8 cellular contexts compared by ENCODE assay signal in the genomic region with DNA sequence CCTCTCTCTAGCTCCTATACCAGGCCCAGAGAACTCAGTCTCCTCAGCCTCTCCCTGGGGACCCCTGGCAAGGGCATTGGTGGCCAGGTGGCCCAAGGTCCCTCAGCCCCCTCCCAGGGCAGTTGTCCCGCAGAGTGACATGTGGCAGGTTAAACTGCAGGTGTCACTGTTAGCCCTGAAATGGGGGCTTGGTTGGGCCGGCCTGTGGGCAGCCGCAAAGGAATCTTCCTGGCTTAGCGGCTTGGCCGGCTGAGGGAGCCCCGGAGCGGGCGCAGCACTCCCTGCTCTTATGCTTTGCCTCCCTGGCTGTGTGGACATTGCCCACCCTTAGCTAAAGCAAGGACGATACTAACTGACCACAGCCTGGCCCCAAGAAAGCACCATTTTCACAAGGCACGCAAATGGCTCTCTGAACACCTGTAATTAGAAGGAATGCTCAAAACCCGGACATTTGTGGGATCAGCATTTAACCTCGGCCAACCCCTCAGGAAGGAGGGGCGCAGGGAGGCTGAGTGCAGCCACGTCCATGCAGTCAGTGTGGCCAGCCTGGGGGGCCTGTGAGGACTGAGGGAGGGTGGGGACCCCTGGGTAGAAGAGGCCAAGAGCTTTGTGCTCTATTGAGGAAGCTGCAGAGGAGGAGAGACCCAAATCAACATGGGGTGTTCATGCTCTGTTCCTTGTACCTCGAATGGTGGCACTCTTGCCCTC.
DNase-seq lines count a peak whose midpoint lies in the region; ATAC-seq and TF ChIP-seq lines count a peak whose summit lies in the region.

No MANE protein-coding gene starts in this region.

- TF ChIP-seq CTCF in 22Rv1 (IDR thresholded peaks at IDR 0.05) (peak; percentile 74), GM10266 (IDR thresholded peaks at IDR 0.05; ENCODE audit: control insufficient read depth, insufficient read depth, low read depth, missing control alignments) (peak; percentile 68)

- ATAC-seq in HG02798 (IDR thresholded peaks at IDR 0.05; ENCODE audit: poor library complexity, unreplicated experiment): peak; percentile 69
- peak; percentile 53 for ATAC-seq in activated T-helper 17 cell treated with anti-CD3 and anti-CD28 coated beads, Interleukin-2, amount 50 U/mL, for 72 hours (replicated peaks)
- peak; percentile 84 for ATAC-seq in stimulated activated naive CD8-positive, alpha-beta T cell treated with anti-CD3 and anti-CD28 coated beads, Interleukin-15, amount 100 ng/mL, for 72 hours

- H3K27ac ChIP-seq in 22Rv1: no peak overlapping the region

- DNase-seq in GM10266 (ENCODE audit: extremely low spot score) (peak; percentile 68), NCI-H510A (lab: John Stamatoyannopoulos, UW) (peak; percentile 47), iPS-NIHi11 (ENCODE audit: low spot score) (peak; percentile 85), NCI-H2029 (lab: John Stamatoyannopoulos, UW) (no peak)
- peak; percentile 26 to 52 for DNase-seq in stimulated activated naive CD8-positive, alpha-beta T cell treated with anti-CD3 and anti-CD28 coated beads, Interleukin-15, amount 100 ng/mL, for 72 hours

- H3K4me3 Mint-ChIP-seq in activated T-helper 17 cell treated with anti-CD3 and anti-CD28 coated beads, Interleukin-2, amount 50 U/mL, for 72 hours: no peak overlapping the region
- no peak overlapping the region for H3K4me3 Mint-ChIP-seq in stimulated activated naive CD8-positive, alpha-beta T cell treated with anti-CD3 and anti-CD28 coated beads, Interleukin-15, amount 100 ng/mL, for 72 hours

- no peaks in the 10 kb centered on the region for H3K27me3 Mint-ChIP-seq in activated T-helper 17 cell treated with anti-CD3 and anti-CD28 coated beads, Interleukin-2, amount 50 U/mL, for 72 hours
- H3K27me3 Mint-ChIP-seq in stimulated activated naive CD8-positive, alpha-beta T cell treated with anti-CD3 and anti-CD28 coated beads, Interleukin-15, amount 100 ng/mL, for 72 hours: peaks cover 54% of the 10 kb centered on the region

- H3K36me3 Mint-ChIP-seq in activated T-helper 17 cell treated with anti-CD3 and anti-CD28 coated beads, Interleukin-2, amount 50 U/mL, for 72 hours (ENCODE audit: low read depth): no peaks in the 10 kb centered on the region

- no peak overlapping the region for H3K27ac Mint-ChIP-seq in activated T-helper 17 cell treated with anti-CD3 and anti-CD28 coated beads, Interleukin-2, amount 50 U/mL, for 72 hours
- H3K27ac Mint-ChIP-seq in stimulated activated naive CD8-positive, alpha-beta T cell treated with anti-CD3 and anti-CD28 coated beads, Interleukin-15, amount 100 ng/mL, for 72 hours: no peak overlapping the region

- H3K9me3 Mint-ChIP-seq in activated T-helper 17 cell treated with anti-CD3 and anti-CD28 coated beads, Interleukin-2, amount 50 U/mL, for 72 hours: no peaks in the 10 kb centered on the region
- no peaks in the 10 kb centered on the region for H3K9me3 Mint-ChIP-seq in stimulated activated naive CD8-positive, alpha-beta T cell treated with anti-CD3 and anti-CD28 coated beads, Interleukin-15, amount 100 ng/mL, for 72 hours

- no peaks in the 10 kb centered on the region for H3K4me1 Mint-ChIP-seq in activated T-helper 17 cell treated with anti-CD3 and anti-CD28 coated beads, Interleukin-2, amount 50 U/mL, for 72 hours
- peaks cover 13% of the 10 kb centered on the region for H3K4me1 Mint-ChIP-seq in stimulated activated naive CD8-positive, alpha-beta T cell treated with anti-CD3 and anti-CD28 coated beads, Interleukin-15, amount 100 ng/mL, for 72 hours
